ENCODE assay signal across 35 cellular contexts in the genomic region with DNA sequence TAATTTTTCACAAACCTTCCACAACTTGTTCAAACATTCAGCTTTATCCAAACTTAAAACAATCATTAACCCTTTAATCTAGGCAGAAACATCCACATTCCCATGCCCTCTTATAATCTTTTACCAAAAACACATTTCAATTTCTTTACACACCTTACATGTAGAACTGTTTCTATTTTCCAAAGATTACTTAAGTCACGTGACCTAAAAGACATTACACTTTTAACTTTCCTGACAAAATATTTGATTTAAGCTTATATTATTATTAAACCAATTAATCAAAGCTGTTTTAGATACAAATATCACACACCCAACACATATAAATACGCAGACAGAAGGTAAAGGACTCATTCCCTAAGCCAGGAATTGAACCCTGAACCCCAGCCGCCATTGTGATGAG.
"Had no signal": no experiment of that assay in that cellular context is flagged by ENCODE, and none has a peak within 500 bp of the region (broad histone marks: within the 10 kb centered on the region; RNA-seq: fewer than 3 reads in every experiment).

No MANE protein-coding gene starts in this region.

- FAIRE-seq: endothelial cell of umbilical vein had no signal

- H3K9me3 ChIP-seq: ascending aorta had no signal

- H3K27me3 ChIP-seq: ascending aorta, breast epithelium, cardiac muscle cell, dorsolateral prefrontal cortex, esophagus squamous epithelium had no signal

- H3K4me3 Mint-ChIP-seq: activated CD4-positive, alpha-beta memory T cell treated with anti-CD3 and anti-CD28 coated beads for 36 hours; activated CD4-positive, alpha-beta T cell treated with anti-CD3 and anti-CD28 coated beads for 36 hours; activated CD4-positive, alpha-beta T cell treated with anti-CD3 and anti-CD28 coated beads, Interleukin-2, amount 10 ng/mL, durations not matched to agents 24 days and 14 days; activated CD8-positive, alpha-beta memory T cell treated with anti-CD3 and anti-CD28 coated beads, Interleukin-2, amount 10 ng/mL, durations not matched to agents 7 days and 5 days; activated CD8-positive, alpha-beta T cell treated with anti-CD3 and anti-CD28 coated beads, Interleukin-2, amount 10 ng/mL, durations not matched to agents 7 days and 5 days; activated naive CD4-positive, alpha-beta T cell treated with anti-CD3 and anti-CD28 coated beads, Interleukin-2, amount 10 ng/mL, durations not matched to agents 7 days and 5 days; activated naive CD8-positive, alpha-beta T cell treated with anti-CD3 and anti-CD28 coated beads, Interleukin-2, amount 10 ng/mL, durations not matched to agents 7 days and 5 days; activated T-helper 1 cell treated with anti-CD3 and anti-CD28 coated beads, Interleukin-12 subunit alpha, Interleukin-12 subunit beta, Interleukin-2, Interleukin-4 antibody, amounts not matched to agents 30 ng/mL and 10 ng/mL and 1 ng/mL, durations not matched to agents 14 hours and 24 hours and 36 hours; brain; central memory CD8-positive, alpha-beta T cell; dendritic cell treated with granulocyte-macrophage colony-stimulating factor and Interleukin-4, amounts not matched to agents 40 ng/mL and 50 ng/mL, for 4 days; T-helper 17 cell; T-helper 2 cell treated with Interferon-gamma antibody and Interleukin-4, amounts not matched to agents 5 μg/mL and 100 μg/mL, for 36 hours had no signal

- H3K4me1 Mint-ChIP-seq: activated CD4-positive, alpha-beta T cell treated with anti-CD3 and anti-CD28 coated beads for 36 hours; activated CD4-positive, alpha-beta T cell treated with anti-CD3 and anti-CD28 coated beads, Interleukin-2, amount 10 ng/mL, durations not matched to agents 24 days and 14 days; activated naive CD4-positive, alpha-beta T cell treated with anti-CD3 and anti-CD28 coated beads, Interleukin-2, amount 10 ng/mL, durations not matched to agents 7 days and 5 days; activated naive CD8-positive, alpha-beta T cell treated with anti-CD3 and anti-CD28 coated beads, Interleukin-2, amount 10 ng/mL, durations not matched to agents 7 days and 5 days; brain; central memory CD8-positive, alpha-beta T cell; T-helper 17 cell had no signal

- DNase-seq: activated CD4-positive, alpha-beta memory T cell treated with anti-CD3 and anti-CD28 coated beads for 36 hours; activated CD4-positive, alpha-beta T cell treated with anti-CD3 and anti-CD28 coated beads for 36 hours; activated CD4-positive, alpha-beta T cell treated with anti-CD3 and anti-CD28 coated beads, Interleukin-2, amount 10 ng/mL, durations not matched to agents 24 days and 14 days; activated CD4-positive, CD25-positive, alpha-beta regulatory T cell; activated CD4-positive, CD25-positive, alpha-beta regulatory T cell treated with anti-CD3 and anti-CD28 coated beads, Interleukin-2, amount 50 U/mL, for 72 hours; activated CD8-positive, alpha-beta memory T cell treated with anti-CD3 and anti-CD28 coated beads, Interleukin-2, amount 10 ng/mL, durations not matched to agents 7 days and 5 days; activated CD8-positive, alpha-beta memory T cell treated with anti-CD3 and anti-CD28 coated beads, Interleukin-2, amount 50 U/mL, for 4 hours; activated CD8-positive, alpha-beta T cell treated with anti-CD3 and anti-CD28 coated beads, Interleukin-2, amount 10 ng/mL, durations not matched to agents 7 days and 5 days; activated gamma-delta T cell; activated naive CD4-positive, alpha-beta T cell; activated naive CD4-positive, alpha-beta T cell treated with anti-CD3 and anti-CD28 coated beads, Interleukin-2, amount 10 ng/mL, durations not matched to agents 7 days and 5 days; activated naive CD8-positive, alpha-beta T cell treated with anti-CD3 and anti-CD28 coated beads, Interleukin-2, amount 10 ng/mL, durations not matched to agents 7 days and 5 days; activated T-cell treated with anti-CD3 and anti-CD28 coated beads, Interleukin-2, amount 50 U/mL, for 1 hour; activated T-cell treated with anti-CD3 and anti-CD28 coated beads, Interleukin-2, amount 50 U/mL, for 48 hours; dorsolateral prefrontal cortex; effector memory CD4-positive, alpha-beta T cell; esophagus squamous epithelium; foreskin melanocyte; head of caudate nucleus; T-helper 1 cell; T-helper 17 cell; T1000 had no signal

- H3K27ac Mint-ChIP-seq: activated CD4-positive, alpha-beta memory T cell treated with anti-CD3 and anti-CD28 coated beads for 36 hours; activated CD4-positive, alpha-beta T cell treated with anti-CD3 and anti-CD28 coated beads for 36 hours; activated CD4-positive, alpha-beta T cell treated with anti-CD3 and anti-CD28 coated beads, Interleukin-2, amount 10 ng/mL, durations not matched to agents 24 days and 14 days; activated CD8-positive, alpha-beta memory T cell treated with anti-CD3 and anti-CD28 coated beads, Interleukin-2, amount 10 ng/mL, durations not matched to agents 7 days and 5 days; activated CD8-positive, alpha-beta T cell treated with anti-CD3 and anti-CD28 coated beads, Interleukin-2, amount 10 ng/mL, durations not matched to agents 7 days and 5 days; activated naive CD4-positive, alpha-beta T cell treated with anti-CD3 and anti-CD28 coated beads, Interleukin-2, amount 10 ng/mL, durations not matched to agents 7 days and 5 days; activated naive CD4-positive, alpha-beta T cell treated with anti-CD3 and anti-CD28 coated beads, Interleukin-2, amount 50 U/mL, for 72 hours; activated naive CD8-positive, alpha-beta T cell treated with anti-CD3 and anti-CD28 coated beads, Interleukin-2, amount 10 ng/mL, durations not matched to agents 7 days and 5 days; activated T-helper 1 cell treated with anti-CD3 and anti-CD28 coated beads, Interleukin-12 subunit alpha, Interleukin-12 subunit beta, Interleukin-2, Interleukin-4 antibody, amounts not matched to agents 30 ng/mL and 10 ng/mL and 1 ng/mL, durations not matched to agents 14 hours and 24 hours and 36 hours; activated T-helper 2 cell treated with anti-CD3 and anti-CD28 coated beads, Interferon-gamma antibody, Interleukin-2, Interleukin-4, amounts not matched to agents 10 μg/mL and 5 μg/mL and 100 μg/mL, durations not matched to agents 14 hours and 24 hours and 36 hours; brain; dendritic cell treated with granulocyte-macrophage colony-stimulating factor and Interleukin-4, amounts not matched to agents 40 ng/mL and 50 ng/mL, for 4 days; T-helper 17 cell; T-helper 2 cell treated with Interferon-gamma antibody and Interleukin-4, amounts not matched to agents 5 μg/mL and 100 μg/mL, for 36 hours had no signal

- H3K27me3 Mint-ChIP-seq: activated CD4-positive, alpha-beta T cell treated with anti-CD3 and anti-CD28 coated beads, Interleukin-2, amount 10 ng/mL, durations not matched to agents 24 days and 14 days; activated CD8-positive, alpha-beta memory T cell treated with anti-CD3 and anti-CD28 coated beads, Interleukin-2, amount 10 ng/mL, durations not matched to agents 7 days and 5 days; activated naive CD4-positive, alpha-beta T cell treated with anti-CD3 and anti-CD28 coated beads, Interleukin-2, amount 10 ng/mL, durations not matched to agents 7 days and 5 days; activated naive CD8-positive, alpha-beta T cell treated with anti-CD3 and anti-CD28 coated beads, Interleukin-2, amount 10 ng/mL, durations not matched to agents 7 days and 5 days; brain; dendritic cell treated with granulocyte-macrophage colony-stimulating factor and Interleukin-4, amounts not matched to agents 40 ng/mL and 50 ng/mL, for 4 days had no signal

- H3K4me1 ChIP-seq: ascending aorta, breast epithelium, esophagus squamous epithelium had no signal

- ATAC-seq: activated CD4-positive, alpha-beta T cell treated with anti-CD3 and anti-CD28 coated beads for 36 hours; activated CD8-positive, alpha-beta memory T cell treated with anti-CD3 and anti-CD28 coated beads, Interleukin-2, amount 10 ng/mL, durations not matched to agents 7 days and 5 days; activated CD8-positive, alpha-beta T cell treated with anti-CD3 and anti-CD28 coated beads, Interleukin-2, amount 10 ng/mL, durations not matched to agents 7 days and 5 days; activated naive CD4-positive, alpha-beta T cell treated with anti-CD3 and anti-CD28 coated beads, Interleukin-2, amount 50 U/mL, for 72 hours; T-helper 17 cell had no signal

- H3K36me3 ChIP-seq: ascending aorta, breast epithelium, cardiac muscle cell, esophagus squamous epithelium had no signal

- H3K27ac ChIP-seq: ascending aorta, breast epithelium, cardiac muscle cell, coronary artery, dorsolateral prefrontal cortex, epithelial cell of prostate, esophagus squamous epithelium had no signal

- H3K4me3 ChIP-seq: ascending aorta, breast epithelium, cardiac muscle cell, coronary artery, dorsolateral prefrontal cortex, esophagus squamous epithelium had no signal

- H3K36me3 Mint-ChIP-seq: activated naive CD4-positive, alpha-beta T cell treated with anti-CD3 and anti-CD28 coated beads, Interleukin-2, amount 10 ng/mL, durations not matched to agents 7 days and 5 days; activated naive CD8-positive, alpha-beta T cell treated with anti-CD3 and anti-CD28 coated beads, Interleukin-2, amount 10 ng/mL, durations not matched to agents 7 days and 5 days had no signal
